In the genomic region with DNA sequence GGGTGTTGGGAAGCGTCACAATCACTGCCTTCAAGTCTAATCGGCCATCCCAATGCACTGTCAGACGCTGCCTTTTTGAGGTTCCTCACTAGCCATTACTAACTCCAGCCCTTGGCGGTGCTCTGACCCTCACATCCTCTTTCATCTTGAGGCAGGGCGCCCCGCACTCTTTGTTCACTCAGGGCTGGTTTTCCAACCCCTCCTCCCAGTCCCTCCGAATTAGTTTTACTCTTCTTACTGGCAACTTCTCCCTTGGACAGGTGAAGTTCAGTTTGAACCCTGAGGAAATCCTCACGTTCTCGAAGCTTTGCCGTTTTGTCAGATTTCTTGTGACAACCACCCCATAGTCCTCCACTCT, we compare ENCODE assay signal across 8 cellular contexts. TPM values are rescaled to one million over a fixed set of nuclear protein-coding genes. Genes with fewer than 3 reads are reported as not detected.
DNase-seq lines count a peak whose midpoint lies in the region; ATAC-seq and TF ChIP-seq lines count a peak whose summit lies in the region.

No MANE protein-coding gene starts in this region.

- peaks cover 42% of the 10 kb centered on the region for H3K4me1 Mint-ChIP-seq in activated T-cell treated with anti-CD3 and anti-CD28 coated beads, Interleukin-2, amount 50 U/mL, for 24 hours (ENCODE audit: low read depth)

- no peaks in the 10 kb centered on the region for H3K9me3 ChIP-seq in OCI-LY3 (ENCODE audit: insufficient read depth, low read length)
- H3K9me3 ChIP-seq in psoas muscle = no peaks in the 10 kb centered on the region

- no peak for TF ChIP-seq CTCF in OCI-LY3 (IDR thresholded peaks at IDR 0.05; ENCODE audit: low read depth, low read length)
- no peak for TF ChIP-seq CTCF in epithelial cell of esophagus (IDR thresholded peaks at IDR 0.05; ENCODE audit: insufficient read depth, low read depth, low read length, missing control alignments)
- TF ChIP-seq CTCF in psoas muscle (IDR thresholded peaks at IDR 0.05) = no peak

- DNase-seq in activated T-cell treated with anti-CD3 and anti-CD28 coated beads, Interleukin-2, amount 50 U/mL, for 24 hours = no peak
- no peak for DNase-seq in activated T-cell treated with anti-CD3 and anti-CD28 coated beads for 4 hours
- DNase-seq in epithelial cell of esophagus (ENCODE audit: low read depth) = no peak
- DNase-seq in psoas muscle = peak in 1 of 2 donors; percentile 23
- no peak for DNase-seq in stimulated activated CD4-positive, alpha-beta T cell treated with anti-CD3 and anti-CD28 coated beads, Interleukin-4, amount 100 ng/mL, for 1 hour
- DNase-seq in NCI-H2029 treated with DMSO at 0.1 percent for 48 hours (lab: John Stamatoyannopoulos, UW) = no peak
- no peak for DNase-seq in NAMALWA (ENCODE audit: low spot score)

- peak overlapping the region; percentile 100 for H3K27ac Mint-ChIP-seq in activated T-cell treated with anti-CD3 and anti-CD28 coated beads, Interleukin-2, amount 50 U/mL, for 24 hours

- H3K4me1 ChIP-seq in OCI-LY3 (ENCODE audit: low read length) (peaks cover 18% of the 10 kb centered on the region), psoas muscle (peaks cover 44% of the 10 kb centered on the region)

- H2AFZ ChIP-seq in OCI-LY3 (ENCODE audit: low read depth, low read length) = no peak overlapping the region

- no peaks in the 10 kb centered on the region for H3K27me3 ChIP-seq in OCI-LY3 (ENCODE audit: low read depth, low read length)
- no peaks in the 10 kb centered on the region for H3K27me3 ChIP-seq in psoas muscle (ENCODE audit: insufficient read depth in 3 of 3, low read length in 2 of 3)

- no peaks in the 10 kb centered on the region for H3K27me3 Mint-ChIP-seq in activated T-cell treated with anti-CD3 and anti-CD28 coated beads, Interleukin-2, amount 50 U/mL, for 24 hours

- H3K79me2 ChIP-seq in OCI-LY3 (ENCODE audit: low read length) = peaks cover 21% of the 10 kb centered on the region

- intact Hi-C loops in psoas muscle (cut with DNase I) = loop anchor here (1.0 to 5.0 kb wide), 2 partner anchors 104 to 106 kb away; a partner anchor contains a TSS

- H3K36me3 ChIP-seq in OCI-LY3 (replicated peaks; ENCODE audit: low read depth, low read length) = peaks cover 19% of the 10 kb centered on the region
- H3K36me3 ChIP-seq in psoas muscle (ENCODE audit: insufficient read depth in 1 of 2, low read depth in 1 of 2) = peaks cover 3 to 34% of the 10 kb centered on the region in 2 donors

- no peaks in the 10 kb centered on the region for H3K9me3 Mint-ChIP-seq in activated T-cell treated with anti-CD3 and anti-CD28 coated beads, Interleukin-2, amount 50 U/mL, for 24 hours

- peak overlapping the region; percentile 72 for H3K4me2 ChIP-seq in OCI-LY3 (ENCODE audit: low read length)

- no peak for ATAC-seq in psoas muscle

- peak overlapping the region; percentile 76 for H3K9ac ChIP-seq in OCI-LY3 (ENCODE audit: low read length)

- no peaks in the 10 kb centered on the region for H4K20me1 ChIP-seq in OCI-LY3 (ENCODE audit: insufficient read depth, low read length)

- H3K4me3 ChIP-seq in OCI-LY3 (ENCODE audit: low read length) (peak overlapping the region; percentile 89), epithelial cell of esophagus (ENCODE audit: low read length) (peak overlapping the region; percentile 75), psoas muscle (peak overlapping the region; percentile 81)

- peaks cover 72% of the 10 kb centered on the region for H3K36me3 Mint-ChIP-seq in activated T-cell treated with anti-CD3 and anti-CD28 coated beads, Interleukin-2, amount 50 U/mL, for 24 hours (ENCODE audit: low read depth)

- H3K4me3 Mint-ChIP-seq in activated T-cell treated with anti-CD3 and anti-CD28 coated beads, Interleukin-2, amount 50 U/mL, for 24 hours = peak overlapping the region; percentile 96

- WGBS in psoas muscle, 3 donors = 5 to 8% (median 6%) methylated on average over 10 of the region's 10 CpGs

- H3K27ac ChIP-seq in OCI-LY3 (ENCODE audit: low read length) (peak overlapping the region; percentile 69), psoas muscle (peak overlapping the region; percentile 95)

RNA-seq across cellular contexts. Expression of a gene that starts 0.6 kb away (rescaled TPM):
- total RNA-seq in psoas muscle = 10 to 100 TPM in 1 of 4 donors, 1 to 10 TPM in 3; 5.0 to 10.3 (median 6.6) TPM
- polyA plus RNA-seq in psoas muscle = 1 to 10 TPM; 3.5 to 7.8 (median 4.5) TPM

RNA-seq across cellular contexts. Expression of a gene that starts 2.2 kb away (rescaled TPM):
- 1,000 to 10,000 TPM; 2,052 to 2,475 (median 2,223) TPM for total RNA-seq in psoas muscle
- 1,000 to 10,000 TPM; 3,632 to 4,096 (median 3,726) TPM for polyA plus RNA-seq in psoas muscle

RNA-seq across cellular contexts. Expression of a gene that starts 9.4 kb away (rescaled TPM):
- total RNA-seq in psoas muscle = 10 to 100 TPM; 36.7 to 57.4 (median 44.4) TPM
- 10 to 100 TPM; 20.2 to 40.6 (median 21.0) TPM for polyA plus RNA-seq in psoas muscle

RNA-seq across cellular contexts. Expression of a gene that starts 14.3 kb away (rescaled TPM):
- total RNA-seq in psoas muscle = 100 to 1,000 TPM in 3 of 4 donors, 10 to 100 TPM in 1; 75.3 to 138 (median 112) TPM
- polyA plus RNA-seq in psoas muscle = 100 to 1,000 TPM; 115 to 258 (median 157) TPM

RNA-seq across cellular contexts. Expression of a gene that starts 33.7 kb away (rescaled TPM):
- total RNA-seq in psoas muscle = 1,000 to 10,000 TPM in 1 of 4 donors, 100 to 1,000 TPM in 3; 113 to 2,222 (median 606) TPM
- 100 to 1,000 TPM; 151 to 786 (median 413) TPM for polyA plus RNA-seq in psoas muscle
